Comparison of ENCODE assay signal across 20 cellular contexts in genomic region chr3:143128212-143128611, GRCh38.
"Had no signal": no experiment of that assay in that cellular context is flagged by ENCODE, and none has a peak within 500 bp of the region (broad histone marks: within the 10 kb centered on the region; RNA-seq: fewer than 3 reads in every experiment).

No MANE protein-coding gene starts in this region.

- H3K27ac Mint-ChIP-seq: stimulated activated effector memory CD8-positive, alpha-beta T cell treated with anti-CD3 and anti-CD28 coated beads, Interleukin-12 subunit alpha, Interleukin-12 subunit beta, amount 100 ng/mL, for 72 hours; type B pancreatic cell had no signal

- ATAC-seq: esophagus mucosa; right lobe of liver; stimulated activated effector memory CD8-positive, alpha-beta T cell treated with anti-CD3 and anti-CD28 coated beads, Interleukin-12 subunit alpha, Interleukin-12 subunit beta, amount 100 ng/mL, for 72 hours; stimulated activated naive CD8-positive, alpha-beta T cell treated with anti-CD3 and anti-CD28 coated beads, Interleukin-15, Interleukin-2, amounts not matched to agents 100 U/mL and 50 U/mL, for 24 hours had no signal

- H3K79me2 ChIP-seq: parathyroid adenoma had no signal

- H3K27me3 Mint-ChIP-seq: naive B cell had no signal

- H3K27me3 ChIP-seq: heart right ventricle, right lobe of liver, suprapubic skin, thyroid gland, uterus had no signal

- H3K4me1 Mint-ChIP-seq: stimulated activated effector memory CD8-positive, alpha-beta T cell treated with anti-CD3 and anti-CD28 coated beads, Interleukin-12 subunit alpha, Interleukin-12 subunit beta, amount 100 ng/mL, for 72 hours had no signal

- H3K9me3 ChIP-seq: heart right ventricle, left ventricle myocardium inferior, prostate gland, right lobe of liver, suprapubic skin, thyroid gland, uterus had no signal

- H3K9me3 Mint-ChIP-seq: naive B cell; stimulated activated effector memory CD8-positive, alpha-beta T cell treated with anti-CD3 and anti-CD28 coated beads, Interleukin-12 subunit alpha, Interleukin-12 subunit beta, amount 100 ng/mL, for 72 hours; type B pancreatic cell had no signal

- DNase-seq: effector CD4-positive, alpha-beta T cell; heart right ventricle; left ventricle myocardium inferior; mesendoderm; naive B cell; occipital lobe; right lobe of liver; stimulated activated CD4-positive, alpha-beta T cell treated with anti-CD3 and anti-CD28 coated beads, Interleukin-4, amount 100 ng/mL, for 1 hour; stimulated activated CD8-positive, alpha-beta memory T cell treated with anti-CD3 and anti-CD28 coated beads, Interleukin-4, amount 100 ng/mL, for 48 hours; stimulated activated naive CD8-positive, alpha-beta T cell treated with anti-CD3 and anti-CD28 coated beads, Interleukin-15, Interleukin-2, amounts not matched to agents 100 U/mL and 50 U/mL, for 24 hours; thyroid gland; uterus had no signal

- H3K4me1 ChIP-seq: parathyroid adenoma, prostate gland, suprapubic skin, uterus had no signal

- H3K4me3 Mint-ChIP-seq: naive B cell; stimulated activated effector memory CD8-positive, alpha-beta T cell treated with anti-CD3 and anti-CD28 coated beads, Interleukin-12 subunit alpha, Interleukin-12 subunit beta, amount 100 ng/mL, for 72 hours; type B pancreatic cell had no signal

- H3K36me3 ChIP-seq: heart right ventricle, left ventricle myocardium inferior, prostate gland, right lobe of liver, suprapubic skin, thyroid gland, uterus had no signal

- H2AFZ ChIP-seq: parathyroid adenoma had no signal

- H3K36me3 Mint-ChIP-seq: stimulated activated effector memory CD8-positive, alpha-beta T cell treated with anti-CD3 and anti-CD28 coated beads, Interleukin-12 subunit alpha, Interleukin-12 subunit beta, amount 100 ng/mL, for 72 hours; type B pancreatic cell had no signal

- H3K4me3 ChIP-seq: coronary artery, heart right ventricle, left ventricle myocardium inferior, lung, prostate gland, right lobe of liver, suprapubic skin, thyroid gland, uterus had no signal

- H3K27ac ChIP-seq: coronary artery, heart right ventricle, left ventricle myocardium inferior, parathyroid adenoma, prostate gland, right lobe of liver, suprapubic skin, thyroid gland, uterus had no signal

- H3K9ac ChIP-seq: parathyroid adenoma had no signal
